In genomic region chr1:230977781-230978490, GRCh38 we compare ENCODE assay signal across 8 cellular contexts. TPM values are rescaled to one million over a fixed set of nuclear protein-coding genes. Genes with fewer than 3 reads are reported as not detected.
DNase-seq lines count a peak whose midpoint lies in the region; ATAC-seq, FAIRE-seq and TF ChIP-seq lines count a peak whose summit lies in the region.

No MANE protein-coding gene starts in this region.

- H3K36me3 Mint-ChIP-seq in Caco-2 (ENCODE audit: insufficient read depth, unreplicated experiment): peaks cover 22% of the 10 kb centered on the region
- peaks cover 36% of the 10 kb centered on the region for H3K36me3 Mint-ChIP-seq in activated naive CD8-positive, alpha-beta T cell treated with anti-CD3 and anti-CD28 coated beads for 36 hours

- H3K4me1 Mint-ChIP-seq in Caco-2 (ENCODE audit: low read depth, unreplicated experiment): peaks cover 17% of the 10 kb centered on the region
- peaks cover 31% of the 10 kb centered on the region for H3K4me1 Mint-ChIP-seq in activated naive CD8-positive, alpha-beta T cell treated with anti-CD3 and anti-CD28 coated beads for 36 hours

- peak in 1 of 2 experiments; percentile 48 for DNase-seq in Caco-2
- peak; percentile 17 for DNase-seq in HTR-8/SVneo (ENCODE audit: insufficient read length, low spot score)
- no peak for DNase-seq in RWPE2 (ENCODE audit: low spot score)
- peak; percentile 53 for DNase-seq in activated naive CD8-positive, alpha-beta T cell treated with anti-CD3 and anti-CD28 coated beads for 36 hours
- DNase-seq in hepatic stellate cell (ENCODE audit: low spot score): peak; percentile 19
- peak; percentile 69 for DNase-seq in retina
- no peak for DNase-seq in activated CD4-positive, CD25-positive, alpha-beta regulatory T cell treated with anti-CD3 and anti-CD28 coated beads, Interleukin-2, amount 50 U/mL, for 72 hours

- H3K27me3 Mint-ChIP-seq in Caco-2 (ENCODE audit: insufficient read depth, unreplicated experiment): no peaks in the 10 kb centered on the region
- H3K27me3 Mint-ChIP-seq in activated naive CD8-positive, alpha-beta T cell treated with anti-CD3 and anti-CD28 coated beads for 36 hours: no peaks in the 10 kb centered on the region

- H3K27ac Mint-ChIP-seq in Caco-2 (ENCODE audit: unreplicated experiment): peak overlapping the region; percentile 65
- peak overlapping the region; percentile 94 for H3K27ac Mint-ChIP-seq in activated naive CD8-positive, alpha-beta T cell treated with anti-CD3 and anti-CD28 coated beads for 36 hours

- no peaks in the 10 kb centered on the region for H3K27me3 ChIP-seq in Caco-2 (replicated peaks; ENCODE audit: control insufficient read depth, insufficient read depth, low read length)
- H3K27me3 ChIP-seq in RWPE2 (ENCODE audit: insufficient read depth, poor library complexity, severe bottlenecking): no peaks in the 10 kb centered on the region

- H3K27ac ChIP-seq in RWPE2 (ENCODE audit: poor library complexity, severe bottlenecking): peak overlapping the region; percentile 24

- H3K4me1 ChIP-seq in Caco-2: peaks cover 25% of the 10 kb centered on the region
- no peaks in the 10 kb centered on the region for H3K4me1 ChIP-seq in RWPE2 (ENCODE audit: insufficient read depth, poor library complexity, severe bottlenecking)

- no peak overlapping the region for H3K4me3 Mint-ChIP-seq in Caco-2 (ENCODE audit: unreplicated experiment)
- peak overlapping the region; percentile 97 for H3K4me3 Mint-ChIP-seq in activated naive CD8-positive, alpha-beta T cell treated with anti-CD3 and anti-CD28 coated beads for 36 hours

- no TSS peak for BruUV-seq in Caco-2 (replicated peaks; lab: Mats Ljungman, UMichigan)

- POLR2A ChIA-PET in Caco-2 (lab: Charles Lee): interaction anchor here (1.3 to 1.6 kb wide), 2 partner anchors 39 to 109 kb away, joined by 5 to 7 read pairs; partner anchors contain the start of gene C1orf198

- intact Hi-C loops in Caco-2 (cut with micrococcal nuclease; ENCODE audit: unreplicated experiment): loop anchor here (1.0 to 2.0 kb wide), 2 partner anchors 111 to 233 kb away; no protein-coding TSS in a partner anchor

- CTCF ChIA-PET in Caco-2 (lab: Charles Lee): interaction anchor here (0.6 to 2.6 kb wide), 13 partner anchors 10 to 239 kb away, joined by 3 to 14 read pairs (median 4); no protein-coding TSS in a partner anchor

- ATAC-seq in GM21390 (IDR thresholded peaks at IDR 0.05; ENCODE audit: unreplicated experiment) (peak; percentile 15), RWPE2 (ENCODE audit: low read depth) (no peak)

- H3K9me3 Mint-ChIP-seq in Caco-2 (ENCODE audit: unreplicated experiment): no peaks in the 10 kb centered on the region
- no peaks in the 10 kb centered on the region for H3K9me3 Mint-ChIP-seq in activated naive CD8-positive, alpha-beta T cell treated with anti-CD3 and anti-CD28 coated beads for 36 hours

- FAIRE-seq in HTR-8/SVneo (lab: Jason Lieb, UNC): no peak

- no peaks in the 10 kb centered on the region for H3K9me3 ChIP-seq in Caco-2
- no peaks in the 10 kb centered on the region for H3K9me3 ChIP-seq in RWPE2 (ENCODE audit: severe bottlenecking)

- no peak for TF ChIP-seq CTCF in Caco-2 (IDR thresholded peaks at IDR 0.05; ENCODE audit: insufficient read depth in 1 of 2, low read depth in 1 of 2, low read length in 1 of 2, severe bottlenecking in 1 of 2, unreplicated experiment in 1 of 2)
- no peak for TF ChIP-seq CTCF in RWPE2 (IDR thresholded peaks at IDR 0.05; ENCODE audit: poor library complexity, severe bottlenecking)

- H3K36me3 ChIP-seq in Caco-2 (ENCODE audit: control insufficient read depth, insufficient read depth, low read length) (0 out of 2 replicates have a peak, but pooled peaks cover 1% of the 10 kb centered on the region), RWPE2 (ENCODE audit: low read depth) (peaks cover 18% of the 10 kb centered on the region)

- H3K4me3 ChIP-seq in Caco-2 (ENCODE audit: low read depth, low read length) (peak overlapping the region; percentile 96), RWPE2 (ENCODE audit: severe bottlenecking) (peak overlapping the region; percentile 87)

RNA-seq across cellular contexts. Expression of gene TTC13, which starts 0.7 kb away (rescaled TPM):
- 55.8 and 57.6 TPM in 2 replicates for total RNA-seq in Caco-2 (2022)
- total RNA-seq in activated naive CD8-positive, alpha-beta T cell treated with anti-CD3 and anti-CD28 coated beads for 36 hours: 10 to 100 TPM; 13.4 to 15.5 TPM

RNA-seq across cellular contexts. Expression of gene ARV1, which starts 1.0 kb away (rescaled TPM):
- total RNA-seq in Caco-2 (2022): 8.6 and 9.8 TPM in 2 replicates
- total RNA-seq in activated naive CD8-positive, alpha-beta T cell treated with anti-CD3 and anti-CD28 coated beads for 36 hours: 10 to 100 TPM; 24.1 to 24.2 TPM

Comparison
In these comparisons a context has a peak if more than half of its experiments do, and no peak if none do; other contexts are left out.
1. DNase-seq: peak in HTR-8/SVneo (single experiment), activated naive CD8-positive, alpha-beta T cell treated with anti-CD3 and anti-CD28 coated beads for 36 hours (single experiment), hepatic stellate cell (single experiment) and retina (single experiment); none in RWPE2 (single experiment) and activated CD4-positive, CD25-positive, alpha-beta regulatory T cell treated with anti-CD3 and anti-CD28 coated beads, Interleukin-2, amount 50 U/mL, for 72 hours (single experiment).